1 cellular context compared by ENCODE assay signal in the genomic region with DNA sequence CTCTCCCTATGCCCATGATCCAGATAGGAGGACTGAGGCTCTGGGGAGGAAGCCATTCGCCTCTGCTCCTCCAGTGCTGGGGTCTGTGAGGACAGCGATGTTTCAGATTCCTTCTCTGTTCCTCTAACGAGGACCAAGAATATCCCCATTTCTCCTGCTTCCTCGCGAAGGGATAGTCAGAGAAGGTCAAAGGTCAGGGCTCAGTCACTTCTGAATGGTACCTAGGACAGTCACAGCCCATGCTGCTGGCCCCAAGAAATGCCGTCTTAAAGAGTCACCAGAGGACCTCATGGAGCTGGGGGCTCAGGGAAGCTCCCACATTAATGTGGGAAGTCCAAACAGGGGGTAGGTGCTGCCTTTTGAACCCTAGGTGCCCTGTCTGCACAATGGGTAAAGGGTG.
A peak's percentile ranks its signal among the peaks of the same experiment; 100 is the strongest.
TF ChIP-seq lines count a peak whose summit lies in the region.

No MANE protein-coding gene starts in this region.

TF ChIP-seq in HepG2, 621 proteins besides CTCF, POLR2A, EP300 and RAD21:
- TF ChIP-seq, protein P1, sequence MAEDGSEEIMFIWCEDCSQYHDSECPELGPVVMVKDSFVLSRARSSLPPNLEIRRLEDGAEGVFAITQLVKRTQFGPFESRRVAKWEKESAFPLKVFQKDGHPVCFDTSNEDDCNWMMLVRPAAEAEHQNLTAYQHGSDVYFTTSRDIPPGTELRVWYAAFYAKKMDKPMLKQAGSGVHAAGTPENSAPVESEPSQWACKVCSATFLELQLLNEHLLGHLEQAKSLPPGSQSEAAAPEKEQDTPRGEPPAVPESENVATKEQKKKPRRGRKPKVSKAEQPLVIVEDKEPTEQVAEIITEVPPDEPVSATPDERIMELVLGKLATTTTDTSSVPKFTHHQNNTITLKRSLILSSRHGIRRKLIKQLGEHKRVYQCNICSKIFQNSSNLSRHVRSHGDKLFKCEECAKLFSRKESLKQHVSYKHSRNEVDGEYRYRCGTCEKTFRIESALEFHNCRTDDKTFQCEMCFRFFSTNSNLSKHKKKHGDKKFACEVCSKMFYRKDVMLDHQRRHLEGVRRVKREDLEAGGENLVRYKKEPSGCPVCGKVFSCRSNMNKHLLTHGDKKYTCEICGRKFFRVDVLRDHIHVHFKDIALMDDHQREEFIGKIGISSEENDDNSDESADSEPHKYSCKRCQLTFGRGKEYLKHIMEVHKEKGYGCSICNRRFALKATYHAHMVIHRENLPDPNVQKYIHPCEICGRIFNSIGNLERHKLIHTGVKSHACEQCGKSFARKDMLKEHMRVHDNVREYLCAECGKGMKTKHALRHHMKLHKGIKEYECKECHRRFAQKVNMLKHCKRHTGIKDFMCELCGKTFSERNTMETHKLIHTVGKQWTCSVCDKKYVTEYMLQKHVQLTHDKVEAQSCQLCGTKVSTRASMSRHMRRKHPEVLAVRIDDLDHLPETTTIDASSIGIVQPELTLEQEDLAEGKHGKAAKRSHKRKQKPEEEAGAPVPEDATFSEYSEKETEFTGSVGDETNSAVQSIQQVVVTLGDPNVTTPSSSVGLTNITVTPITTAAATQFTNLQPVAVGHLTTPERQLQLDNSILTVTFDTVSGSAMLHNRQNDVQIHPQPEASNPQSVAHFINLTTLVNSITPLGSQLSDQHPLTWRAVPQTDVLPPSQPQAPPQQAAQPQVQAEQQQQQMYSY (CRISPR knock-in tag; IDR thresholded peaks at IDR 0.05): no peak
- TF ChIP-seq, protein P2, sequence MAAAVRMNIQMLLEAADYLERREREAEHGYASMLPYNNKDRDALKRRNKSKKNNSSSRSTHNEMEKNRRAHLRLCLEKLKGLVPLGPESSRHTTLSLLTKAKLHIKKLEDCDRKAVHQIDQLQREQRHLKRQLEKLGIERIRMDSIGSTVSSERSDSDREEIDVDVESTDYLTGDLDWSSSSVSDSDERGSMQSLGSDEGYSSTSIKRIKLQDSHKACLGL (CRISPR knock-in tag; IDR thresholded peaks at IDR 0.05): no peak
- TF ChIP-seq ZNF230 (CRISPR knock-in tag; IDR thresholded peaks at IDR 0.05) (no peak), GRHL1 (CRISPR knock-in tag; conservative IDR thresholded peaks at IDR 0.05) (no peak), NR2F6 (IDR thresholded peaks at IDR 0.05) (peak; percentile 31; the same call in 1 of the 2 replicates), NR2F6 (CRISPR knock-in tag; IDR thresholded peaks at IDR 0.05) (no peak), IKZF1 (IDR thresholded peaks at IDR 0.05) (no peak), E2F5 (CRISPR knock-in tag; conservative IDR thresholded peaks at IDR 0.05) (no peak), ZNF510 (CRISPR knock-in tag; IDR thresholded peaks at IDR 0.05; ENCODE audit: low read depth) (no peak), MAZ (IDR thresholded peaks at IDR 0.05; ENCODE audit: borderline replicate concordance, low read depth, low read length) (no peak), MAZ (CRISPR knock-in tag; IDR thresholded peaks at IDR 0.05; ENCODE audit: low read depth) (no peak), CREB1 (IDR thresholded peaks at IDR 0.05) (no peak), CREB1 (CRISPR knock-in tag; IDR thresholded peaks at IDR 0.05) (no peak), SIX4 (CRISPR knock-in tag; IDR thresholded peaks at IDR 0.05) (no peak), ZNF629 (CRISPR knock-in tag; conservative IDR thresholded peaks at IDR 0.05) (0 out of 2 replicates have a peak, but pooled peaks have one; percentile 25), SKIL (CRISPR knock-in tag; IDR thresholded peaks at IDR 0.05; ENCODE audit: borderline replicate concordance) (no peak), ZNF33A (CRISPR knock-in tag; IDR thresholded peaks at IDR 0.05; ENCODE audit: borderline replicate concordance) (no peak)
- TF ChIP-seq, protein P3, sequence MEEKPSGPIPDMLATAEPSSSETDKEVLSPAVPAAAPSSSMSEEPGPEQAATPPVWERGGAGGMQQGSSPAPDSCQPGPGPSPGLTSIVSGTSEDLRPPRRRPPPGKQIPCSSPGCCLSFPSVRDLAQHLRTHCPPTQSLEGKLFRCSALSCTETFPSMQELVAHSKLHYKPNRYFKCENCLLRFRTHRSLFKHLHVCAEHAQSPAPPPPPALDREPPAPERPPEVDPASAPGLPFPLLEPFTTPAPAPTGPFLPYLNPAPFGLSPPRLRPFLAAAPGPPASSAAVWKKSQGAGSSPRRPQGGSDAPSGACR (CRISPR knock-in tag; IDR thresholded peaks at IDR 0.05): no peak
TF ChIP-seq in HepG2: peak in this region for 2.
